Comparison of ENCODE assay signal across 8 cellular contexts in genomic region chr20:58131581-58132142, GRCh38.
A peak's percentile ranks its signal among the peaks of the same experiment; 100 is the strongest.
DNase-seq lines count a peak whose midpoint lies in the region; TF ChIP-seq lines count a peak whose summit lies in the region.

No MANE protein-coding gene starts in this region.

- DNase-seq in ELR (ENCODE audit: low read depth) (peak; percentile 86), NCI-H2029 treated with DMSO at 0.1 percent for 48 hours (lab: John Stamatoyannopoulos, UW) (peak; percentile 58), epithelial cell of esophagus (ENCODE audit: low read depth) (peak; percentile 46), renal cortical epithelial cell (ENCODE audit: low read depth) (peak; percentile 69), T1000 (lab: John Stamatoyannopoulos, UW) (no peak), hippocampal formation (lab: John Stamatoyannopoulos, UW) (no peak)
- no peak for DNase-seq in activated naive CD4-positive, alpha-beta T cell treated with anti-CD3 and anti-CD28 coated beads, Interleukin-2, amount 10 ng/mL, durations not matched to agents 7 days and 5 days
- DNase-seq in activated CD4-positive, CD25-positive, alpha-beta regulatory T cell treated with anti-CD3 and anti-CD28 coated beads, Interleukin-2, amount 50 U/mL, for 72 hours = no peak

- no peaks in the 10 kb centered on the region for H3K36me3 Mint-ChIP-seq in activated naive CD4-positive, alpha-beta T cell treated with anti-CD3 and anti-CD28 coated beads, Interleukin-2, amount 10 ng/mL, durations not matched to agents 7 days and 5 days

- peaks cover 83% of the 10 kb centered on the region for H3K27me3 Mint-ChIP-seq in activated naive CD4-positive, alpha-beta T cell treated with anti-CD3 and anti-CD28 coated beads, Interleukin-2, amount 10 ng/mL, durations not matched to agents 7 days and 5 days

- no peak for TF ChIP-seq CTCF in epithelial cell of esophagus (IDR thresholded peaks at IDR 0.05; ENCODE audit: insufficient read depth, low read depth, low read length, missing control alignments)

- no peak overlapping the region for H3K4me3 Mint-ChIP-seq in activated naive CD4-positive, alpha-beta T cell treated with anti-CD3 and anti-CD28 coated beads, Interleukin-2, amount 10 ng/mL, durations not matched to agents 7 days and 5 days

- no peak overlapping the region for H3K27ac Mint-ChIP-seq in activated naive CD4-positive, alpha-beta T cell treated with anti-CD3 and anti-CD28 coated beads, Interleukin-2, amount 10 ng/mL, durations not matched to agents 7 days and 5 days

- no peak overlapping the region for H3K4me3 ChIP-seq in epithelial cell of esophagus (ENCODE audit: low read length)

- peaks cover 12% of the 10 kb centered on the region for H3K4me1 Mint-ChIP-seq in activated naive CD4-positive, alpha-beta T cell treated with anti-CD3 and anti-CD28 coated beads, Interleukin-2, amount 10 ng/mL, durations not matched to agents 7 days and 5 days

- CTCF ChIA-PET in activated naive CD4-positive, alpha-beta T cell treated with anti-CD3 and anti-CD28 coated beads, Interleukin-2, amount 10 ng/mL, durations not matched to agents 7 days and 5 days (lab: Charles Lee) = no interaction called here

- H3K9me3 Mint-ChIP-seq in activated naive CD4-positive, alpha-beta T cell treated with anti-CD3 and anti-CD28 coated beads, Interleukin-2, amount 10 ng/mL, durations not matched to agents 7 days and 5 days = no peaks in the 10 kb centered on the region

Comparison
In these comparisons a context has a peak if more than half of its experiments do, and no peak if none do; other contexts are left out.
1. DNase-seq: peak in ELR (single experiment), NCI-H2029 treated with DMSO at 0.1 percent for 48 hours (single experiment), epithelial cell of esophagus (single experiment) and renal cortical epithelial cell (single experiment); none in activated naive CD4-positive, alpha-beta T cell treated with anti-CD3 and anti-CD28 coated beads, Interleukin-2, amount 10 ng/mL, durations not matched to agents 7 days and 5 days (single experiment), T1000 (single experiment), activated CD4-positive, CD25-positive, alpha-beta regulatory T cell treated with anti-CD3 and anti-CD28 coated beads, Interleukin-2, amount 50 U/mL, for 72 hours (single experiment) and hippocampal formation (0 of 2).